In the genomic region with DNA sequence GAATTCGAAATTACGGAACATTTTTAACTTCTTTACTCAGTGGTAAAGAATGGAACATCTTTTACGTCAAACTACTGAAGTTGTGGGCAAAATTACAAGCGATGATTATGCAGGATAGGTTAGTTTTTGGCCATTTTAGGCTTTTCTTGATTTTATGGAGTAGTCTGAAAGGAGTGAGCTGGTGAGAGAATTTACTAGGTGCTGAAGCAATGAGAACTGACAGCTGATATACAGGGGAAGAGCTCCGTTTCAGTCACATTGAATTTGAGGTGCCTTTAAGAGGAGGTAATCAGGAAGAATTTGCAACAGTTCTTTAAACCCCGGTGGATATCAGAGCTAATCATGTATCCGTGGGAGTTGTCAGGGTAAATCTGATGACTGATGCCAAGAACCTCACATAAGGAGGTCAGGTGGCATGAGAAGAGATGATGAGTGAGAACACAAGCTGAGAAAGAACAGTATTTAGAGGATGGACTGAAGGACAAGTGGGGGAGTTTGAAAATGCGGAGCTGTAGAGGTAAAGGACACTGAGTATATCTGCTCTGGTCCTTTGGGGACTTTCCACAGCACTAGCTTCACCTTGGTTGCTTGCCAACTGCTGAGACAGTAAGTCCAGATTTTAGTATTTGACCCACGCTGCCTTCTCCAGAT, we compare ENCODE assay signal across 1 cellular context.
TF ChIP-seq lines count a peak whose summit lies in the region.

No MANE protein-coding gene starts in this region.

TF ChIP-seq in GM12878, 131 proteins besides CTCF, POLR2A, EP300 and RAD21 (continued from another document):
- TF ChIP-seq, protein P1, sequence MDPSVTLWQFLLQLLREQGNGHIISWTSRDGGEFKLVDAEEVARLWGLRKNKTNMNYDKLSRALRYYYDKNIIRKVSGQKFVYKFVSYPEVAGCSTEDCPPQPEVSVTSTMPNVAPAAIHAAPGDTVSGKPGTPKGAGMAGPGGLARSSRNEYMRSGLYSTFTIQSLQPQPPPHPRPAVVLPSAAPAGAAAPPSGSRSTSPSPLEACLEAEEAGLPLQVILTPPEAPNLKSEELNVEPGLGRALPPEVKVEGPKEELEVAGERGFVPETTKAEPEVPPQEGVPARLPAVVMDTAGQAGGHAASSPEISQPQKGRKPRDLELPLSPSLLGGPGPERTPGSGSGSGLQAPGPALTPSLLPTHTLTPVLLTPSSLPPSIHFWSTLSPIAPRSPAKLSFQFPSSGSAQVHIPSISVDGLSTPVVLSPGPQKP (IDR thresholded peaks at IDR 0.05; ENCODE audit: low read depth, low read length): no peak
- TF ChIP-seq SMARCA5 (IDR thresholded peaks at IDR 0.05): peak; percentile 94; the same call in 1 of the 2 replicates
- no peak for TF ChIP-seq KDM1A (IDR thresholded peaks at IDR 0.05; ENCODE audit: borderline replicate concordance)
